In genomic region chr10:131641231-131641630, GRCh38 we compare ENCODE assay signal across 10 cellular contexts.
DNase-seq lines count a peak whose midpoint lies in the region; ATAC-seq and TF ChIP-seq lines count a peak whose summit lies in the region.
"Had no signal": no experiment of that assay in that cellular context is flagged by ENCODE, and none has a peak within 500 bp of the region (broad histone marks: within the 10 kb centered on the region; RNA-seq: fewer than 3 reads in every experiment).

No MANE protein-coding gene starts in this region.

- no peaks in the 10 kb centered on the region for H3K27me3 ChIP-seq in GM23338 (ENCODE audit: insufficient read depth)
- no peaks in the 10 kb centered on the region for H3K27me3 ChIP-seq in HUES48 (ENCODE audit: control insufficient read depth, insufficient read depth, low read length)

- H3K9me3 ChIP-seq in HUES48 (ENCODE audit: control insufficient read depth, insufficient read depth, low read length), result no peaks in the 10 kb centered on the region

- CTCF ChIA-PET in activated naive CD4-positive, alpha-beta T cell treated with anti-CD3 and anti-CD28 coated beads for 36 hours (lab: Charles Lee), result no interaction called here

- H3K9me2 ChIP-seq in GM23338 (ENCODE audit: insufficient read depth), result no peaks in the 10 kb centered on the region

- no peak for ATAC-seq in GM23338
- ATAC-seq in stimulated activated naive B cell treated with anti-CD40 and anti-IgM and Interleukin-4, amounts not matched to agents 10 μg/mL and 1 μg/mL and 100 μg/mL, for 72 hours (replicated peaks), result peak; percentile 98 to 99

- H3K4me1 Mint-ChIP-seq in activated naive CD4-positive, alpha-beta T cell treated with anti-CD3 and anti-CD28 coated beads for 36 hours (ENCODE audit: low read depth), result peaks cover 6% of the 10 kb centered on the region
- H3K4me1 Mint-ChIP-seq in GM23338, result peaks cover 17% of the 10 kb centered on the region
- peaks cover 4 to 17% of the 10 kb centered on the region in 2 donors for H3K4me1 Mint-ChIP-seq in stimulated activated naive B cell treated with anti-CD40 and anti-IgM and Interleukin-4, amounts not matched to agents 10 μg/mL and 1 μg/mL and 100 μg/mL, for 72 hours

- H3K79me2 ChIP-seq in GM23338 (replicated peaks; ENCODE audit: insufficient read depth), result no peaks in the 10 kb centered on the region

- no peak overlapping the region for H3K27ac Mint-ChIP-seq in activated naive CD4-positive, alpha-beta T cell treated with anti-CD3 and anti-CD28 coated beads for 36 hours
- no peak overlapping the region for H3K27ac Mint-ChIP-seq in GM23338
- no peak overlapping the region for H3K27ac Mint-ChIP-seq in stimulated activated naive B cell treated with anti-CD40 and anti-IgM and Interleukin-4, amounts not matched to agents 10 μg/mL and 1 μg/mL and 100 μg/mL, for 72 hours

- H2AFZ ChIP-seq in GM23338, result peak overlapping the region; percentile 87; the same call in 1 of the 2 replicates

- TF ChIP-seq CTCF in GM23338 (conservative IDR thresholded peaks at IDR 0.05; ENCODE audit: low read depth in 2 of 2), result no peak

- no peak overlapping the region for H3K4me3 Mint-ChIP-seq in activated naive CD4-positive, alpha-beta T cell treated with anti-CD3 and anti-CD28 coated beads for 36 hours
- H3K4me3 Mint-ChIP-seq in GM23338, result no peak overlapping the region
- H3K4me3 Mint-ChIP-seq in stimulated activated naive B cell treated with anti-CD40 and anti-IgM and Interleukin-4, amounts not matched to agents 10 μg/mL and 1 μg/mL and 100 μg/mL, for 72 hours, result no peak overlapping the region

- H3K9me3 Mint-ChIP-seq in activated naive CD4-positive, alpha-beta T cell treated with anti-CD3 and anti-CD28 coated beads for 36 hours, result peaks cover 11% of the 10 kb centered on the region
- H3K9me3 Mint-ChIP-seq in GM23338, result peaks cover 22% of the 10 kb centered on the region
- peaks cover 4 to 8% of the 10 kb centered on the region in 2 donors for H3K9me3 Mint-ChIP-seq in stimulated activated naive B cell treated with anti-CD40 and anti-IgM and Interleukin-4, amounts not matched to agents 10 μg/mL and 1 μg/mL and 100 μg/mL, for 72 hours

- no peaks in the 10 kb centered on the region for H3K36me3 Mint-ChIP-seq in activated naive CD4-positive, alpha-beta T cell treated with anti-CD3 and anti-CD28 coated beads for 36 hours (ENCODE audit: low read depth)
- no peaks in the 10 kb centered on the region for H3K36me3 Mint-ChIP-seq in GM23338 (ENCODE audit: low read depth)
- H3K36me3 Mint-ChIP-seq in stimulated activated naive B cell treated with anti-CD40 and anti-IgM and Interleukin-4, amounts not matched to agents 10 μg/mL and 1 μg/mL and 100 μg/mL, for 72 hours, result no peaks in the 10 kb centered on the region

- H3K4me1 ChIP-seq in GM23338 (ENCODE audit: insufficient read depth) (peaks cover 7% of the 10 kb centered on the region), HUES48 (ENCODE audit: control insufficient read depth, insufficient read depth, low read length) (peaks cover 6% of the 10 kb centered on the region; the same call in 1 of the 2 replicates)

- H3K27ac ChIP-seq in GM23338 (ENCODE audit: low read depth), result no peak overlapping the region
- peak overlapping the region; percentile 38 for H3K27ac ChIP-seq in HUES48 (ENCODE audit: low read depth, low read length)
- H3K27ac ChIP-seq: skin epidermis had no signal

- no peaks in the 10 kb centered on the region for H4K20me1 ChIP-seq in GM23338 (replicated peaks; ENCODE audit: insufficient read depth)

- no peak overlapping the region for H3K4me2 ChIP-seq in GM23338

- peak; percentile 63 for DNase-seq in activated naive CD4-positive, alpha-beta T cell treated with anti-CD3 and anti-CD28 coated beads for 36 hours
- DNase-seq in activated naive CD4-positive, alpha-beta T cell treated with anti-CD3 and anti-CD28 coated beads, Interleukin-2, amount 50 U/mL, for 16 hours, result no peak
- DNase-seq in GM23338 (ENCODE audit: low spot score) (no peak), hepatic stellate cell (ENCODE audit: low spot score) (no peak), T-helper 9 cell (no peak), HPDE6-E6E7 (ENCODE audit: extremely low spot score) (no peak)
- DNase-seq in stimulated activated naive B cell treated with anti-CD40 and anti-IgM and Interleukin-4, amounts not matched to agents 10 μg/mL and 1 μg/mL and 100 μg/mL, for 72 hours, result peak; percentile 40
- DNase-seq: NCI-H1092 treated with DMSO at 0.1 percent for 48 hours had no signal

- no peaks in the 10 kb centered on the region for H3F3A ChIP-seq in GM23338 (replicated peaks; ENCODE audit: low read depth)

- intact Hi-C loops in activated naive CD4-positive, alpha-beta T cell treated with anti-CD3 and anti-CD28 coated beads for 36 hours (cut with micrococcal nuclease), result loop anchor here (10.0 kb wide), 1 partner anchor 234 kb away; no protein-coding TSS in a partner anchor

- H3K36me3 ChIP-seq in GM23338 (ENCODE audit: insufficient read depth), result no peaks in the 10 kb centered on the region
- no peaks in the 10 kb centered on the region for H3K36me3 ChIP-seq in HUES48 (ENCODE audit: control insufficient read depth, insufficient read depth, low read length)

- H3K4me3 ChIP-seq in GM23338 (no peak overlapping the region), HUES48 (ENCODE audit: low read depth, low read length) (no peak overlapping the region)
- H3K4me3 ChIP-seq: skin epidermis had no signal

- no peaks in the 10 kb centered on the region for H3K27me3 Mint-ChIP-seq in activated naive CD4-positive, alpha-beta T cell treated with anti-CD3 and anti-CD28 coated beads for 36 hours (ENCODE audit: low read depth)
- H3K27me3 Mint-ChIP-seq in GM23338 (ENCODE audit: insufficient read depth, low read depth, poor library complexity), result peaks cover 9% of the 10 kb centered on the region
- H3K27me3 Mint-ChIP-seq in stimulated activated naive B cell treated with anti-CD40 and anti-IgM and Interleukin-4, amounts not matched to agents 10 μg/mL and 1 μg/mL and 100 μg/mL, for 72 hours, result peaks cover 21 to 42% of the 10 kb centered on the region in 2 donors

- H3K9ac ChIP-seq in HUES48 (ENCODE audit: low read depth, low read length), result no peak overlapping the region

TF ChIP-seq in GM23338, 12 proteins besides CTCF, POLR2A, EP300 and RAD21:
- TF ChIP-seq ZNF462 (CRISPR knock-in tag; IDR thresholded peaks at IDR 0.05), result no peak
- TF ChIP-seq CREB1 (CRISPR knock-in tag; IDR thresholded peaks at IDR 0.05; ENCODE audit: low read depth), result no peak
- TF ChIP-seq EZH2 (IDR thresholded peaks at IDR 0.05; ENCODE audit: low read depth, unreplicated experiment), result no peak
- no peak for TF ChIP-seq ZNF331 (CRISPR knock-in tag; IDR thresholded peaks at IDR 0.05; ENCODE audit: low read depth)
- no peak for TF ChIP-seq ZNF114 (CRISPR knock-in tag; IDR thresholded peaks at IDR 0.05)

Comparison
In these comparisons a context has a peak if more than half of its experiments do, and no peak if none do; other contexts are left out.
1. DNase-seq: peak in activated naive CD4-positive, alpha-beta T cell treated with anti-CD3 and anti-CD28 coated beads for 36 hours (single experiment) and stimulated activated naive B cell treated with anti-CD40 and anti-IgM and Interleukin-4, amounts not matched to agents 10 μg/mL and 1 μg/mL and 100 μg/mL, for 72 hours (single experiment); none in activated naive CD4-positive, alpha-beta T cell treated with anti-CD3 and anti-CD28 coated beads, Interleukin-2, amount 50 U/mL, for 16 hours (single experiment), GM23338 (single experiment), hepatic stellate cell (single experiment), T-helper 9 cell (single experiment) and HPDE6-E6E7 (single experiment).